9 cellular contexts compared by ENCODE assay signal in the genomic region with DNA sequence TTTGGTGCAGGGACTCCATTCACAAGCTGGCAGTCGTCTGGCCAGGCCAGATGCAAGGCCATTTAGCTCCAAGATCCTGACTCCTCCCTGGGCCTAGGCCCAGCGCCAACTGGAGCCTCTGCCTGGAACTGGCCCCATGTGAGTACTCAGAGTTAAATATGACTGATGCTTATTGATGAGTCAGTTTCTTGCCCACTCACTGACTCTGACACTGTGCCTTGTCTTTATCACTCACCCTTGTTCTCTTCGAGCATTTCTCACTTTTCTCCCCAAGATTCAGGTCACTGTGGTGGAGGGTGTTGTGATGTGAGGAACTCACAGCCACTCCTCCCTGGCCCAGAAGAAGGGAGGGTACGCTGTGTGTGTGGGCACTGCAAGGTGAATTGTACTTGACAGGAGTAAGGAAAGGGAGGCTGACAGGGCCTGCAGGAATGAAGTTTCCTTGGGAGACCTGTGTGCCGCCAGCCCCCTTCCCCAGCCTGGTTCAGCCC. TPM values are rescaled to one million over a fixed set of nuclear protein-coding genes. Genes with fewer than 3 reads are reported as not detected.
DNase-seq lines count a peak whose midpoint lies in the region; ATAC-seq, FAIRE-seq and TF ChIP-seq lines count a peak whose summit lies in the region.
"Had no signal": no experiment of that assay in that cellular context is flagged by ENCODE, and none has a peak within 500 bp of the region (broad histone marks: within the 10 kb centered on the region; RNA-seq: fewer than 3 reads in every experiment).

No MANE protein-coding gene starts in this region.

- H3K27ac ChIP-seq in HCT116 (ENCODE audit: low read depth, low read length), result no peak overlapping the region
- H3K27ac ChIP-seq in small intestine (ENCODE audit: low read depth in 1 of 2, low read length in 1 of 2), result peak overlapping the region in 1 of 2 donors; percentile 21

- H3K27me3 ChIP-seq in HCT116 (ENCODE audit: insufficient read depth, low read length) (no peaks in the 10 kb centered on the region), small intestine (ENCODE audit: control insufficient read depth in 2 of 2, insufficient read depth in 2 of 2, low read length in 2 of 2) (no peaks in the 10 kb centered on the region)

- peak overlapping the region; percentile 23; the same call in 1 of the 2 replicates for H3K4me2 ChIP-seq in HCT116 (ENCODE audit: low read length)

- no TSS peak for BruUV-seq in HCT116 (replicated peaks; lab: Mats Ljungman, UMichigan)

- H3K36me3 Mint-ChIP-seq in chondrocyte (ENCODE audit: low read depth), result peaks cover 2% of the 10 kb centered on the region

- in situ Hi-C loops in ACHN (cut with HindIII; ENCODE audit: low pct_ligation_motif_present, low pct_unique_long_range_greater_than_20kb, low sequenced_read_pairs), result no loop called here

- no peaks in the 10 kb centered on the region for H3K27me3 Mint-ChIP-seq in chondrocyte (ENCODE audit: low read depth)

- RAD21 ChIA-PET in HCT116 (lab: Charles Lee; ENCODE audit: low non-redundant PET in 1 of 2, low total read pairs in 2 of 2, uncharacterized antibody in 2 of 2, unreplicated experiment in 2 of 2), result no interaction called here

- no peak overlapping the region for H3K9ac ChIP-seq in HCT116 (ENCODE audit: low read length)

- DNase-seq in ACHN (peak; percentile 71), HCT116 (ENCODE audit: low read depth, low spot score) (no peak), chondrocyte (ENCODE audit: low spot score) (peak; percentile 38), medulla oblongata (ENCODE audit: extremely low spot score) (peak; percentile 44), cerebellar cortex (ENCODE audit: low spot score) (no peak), small intestine (no peak), iPS-NIHi11 (ENCODE audit: low spot score) (no peak)
- DNase-seq: NCI-H2029 had no signal

- POLR2A ChIA-PET in HCT116 (lab: Charles Lee), result no interaction called here

- TF ChIP-seq CTCF in HCT116 (IDR thresholded peaks at IDR 0.05 in 2 of 3, conservative IDR thresholded peaks at IDR 0.05 in 1 of 3; ENCODE audit: borderline replicate concordance in 1 of 3, insufficient read depth in 1 of 3, low read depth in 2 of 3, low read length in 2 of 3), result no peak
- no peak for TF ChIP-seq CTCF in chondrocyte (IDR thresholded peaks at IDR 0.05)

- H2AFZ ChIP-seq in HCT116 (ENCODE audit: low read depth, low read length, poor library complexity, severe bottlenecking), result no peak overlapping the region

- no peaks in the 10 kb centered on the region for H3K9me3 Mint-ChIP-seq in chondrocyte (ENCODE audit: low read depth)

- H3K4me3 Mint-ChIP-seq in chondrocyte (ENCODE audit: unreplicated experiment), result no peak overlapping the region

- H3K4me1 ChIP-seq in HCT116 (ENCODE audit: control insufficient read depth in 1 of 2, insufficient read depth in 2 of 2, low read length in 2 of 2) (peaks cover 0 to 10% of the 10 kb centered on the region in 2 experiments; a peak in 2 of 4 replicates), small intestine (ENCODE audit: control insufficient read depth in 2 of 2, insufficient read depth in 1 of 2, low read depth in 1 of 2, low read length in 1 of 2) (no peaks in the 10 kb centered on the region)

- H4K20me1 ChIP-seq in HCT116 (ENCODE audit: insufficient read depth), result no peaks in the 10 kb centered on the region

- no peak for TF ChIP-seq POLR2A in HCT116 (IDR thresholded peaks at IDR 0.05; ENCODE audit: borderline replicate concordance, extremely low read depth, insufficient read depth, insufficient read length)

- no peaks in the 10 kb centered on the region for H3K36me3 ChIP-seq in HCT116 (ENCODE audit: control insufficient read depth in 1 of 2, insufficient read depth in 2 of 2, low read length in 2 of 2)
- peaks cover 2 to 3% of the 10 kb centered on the region in 2 donors for H3K36me3 ChIP-seq in small intestine (ENCODE audit: control insufficient read depth in 2 of 2, insufficient read depth in 2 of 2, low read length in 2 of 2)

- 74 to 85% (median 83%) methylated on average over 5 of the region's 5 CpGs for WGBS in small intestine, 3 donors

- H3K9me2 ChIP-seq in HCT116 (ENCODE audit: insufficient read depth), result no peaks in the 10 kb centered on the region

- peak overlapping the region; percentile 79 for H3K27ac Mint-ChIP-seq in chondrocyte (ENCODE audit: unreplicated experiment)

- peak; percentile 42; the same call in 1 of the 2 replicates for ATAC-seq in HCT116
- no peak for ATAC-seq in HG02759 (IDR thresholded peaks at IDR 0.05; ENCODE audit: unreplicated experiment)

- CTCF ChIA-PET in HCT116 (lab: Charles Lee), result no interaction called here

- H3K4me3 ChIP-seq in HCT116 (replicated peaks in 1 of 2; ENCODE audit: low read depth in 1 of 2, low read length in 2 of 2), result no peak overlapping the region
- no peak overlapping the region for H3K4me3 ChIP-seq in small intestine (ENCODE audit: low read depth in 1 of 2, low read length in 2 of 2)

- TF ChIP-seq RAD21 in HCT116 (IDR thresholded peaks at IDR 0.05; ENCODE audit: low read depth), result no peak

- peaks cover 46% of the 10 kb centered on the region for H3K4me1 Mint-ChIP-seq in chondrocyte (ENCODE audit: low read depth)

- intact Hi-C loops in HCT116 (cut with micrococcal nuclease), result no loop called here

- H3K79me2 ChIP-seq in HCT116 (ENCODE audit: insufficient read depth, low read length), result no peaks in the 10 kb centered on the region

- H3K9me3 ChIP-seq in HCT116 (ENCODE audit: control insufficient read depth in 1 of 2, insufficient read depth in 1 of 2, low read depth in 1 of 2, low read length in 2 of 2) (no peaks in the 10 kb centered on the region), small intestine (ENCODE audit: control insufficient read depth, low read depth) (no peaks in the 10 kb centered on the region)

- FAIRE-seq in small intestine (lab: Jason Lieb, UNC), result no peak

TF ChIP-seq in HCT116, 20 proteins besides CTCF, POLR2A, EP300 and RAD21:
- TF ChIP-seq FOSL1 (IDR thresholded peaks at IDR 0.05; ENCODE audit: low read depth) (0 out of 2 replicates have a peak, but pooled peaks have one; percentile 12), YY1 (IDR thresholded peaks at IDR 0.05; ENCODE audit: extremely low read depth, insufficient replicate concordance, low read depth, low read length) (no peak)

RNA-seq across cellular contexts. Expression of gene ST3GAL4, which starts 23.2 kb away (rescaled TPM):
- total RNA-seq in HCT116 (2021; ENCODE audit: unreplicated experiment) (13.1 TPM), chondrocyte (30.7 to 75.9 TPM (median 30.9 TPM) in 3 replicates)
- 13.6 and 14.7 TPM in 2 replicates for polyA plus RNA-seq in HCT116 (2012)
- polyA plus RNA-seq in small intestine, result 10 to 100 TPM in 1 of 3 donors, 1 to 10 TPM in 2; 1.6 to 11.6 (median 2.2) TPM

RNA-seq across cellular contexts. Expression of gene DCPS, which starts 28.4 kb away (rescaled TPM):
- total RNA-seq in HCT116 (2021; ENCODE audit: unreplicated experiment), result 25.6 TPM
- 32.0 and 34.0 TPM in 2 replicates for polyA plus RNA-seq in HCT116 (2012)
- total RNA-seq in chondrocyte, result 12.3 to 14.8 TPM (median 12.4 TPM) in 3 replicates
- 10 to 100 TPM; 13.6 to 23.3 (median 19.2) TPM for polyA plus RNA-seq in small intestine

RNA-seq across cellular contexts. Expression of gene TIRAP, which starts 49.4 kb away (rescaled TPM):
- total RNA-seq in HCT116 (2021; ENCODE audit: unreplicated experiment) (10.8 TPM), chondrocyte (8.6 to 10.0 TPM (median 9.8 TPM) in 3 replicates)
- polyA plus RNA-seq in HCT116 (2012), result 8.3 and 9.0 TPM in 2 replicates
- 10 to 100 TPM in 1 of 3 donors, 1 to 10 TPM in 2; 6.2 to 12.1 (median 8.6) TPM for polyA plus RNA-seq in small intestine

Comparison
In these comparisons a context has a peak if more than half of its experiments do, and no peak if none do; other contexts are left out.
1. DNase-seq: peak in ACHN (single experiment), chondrocyte (single experiment) and medulla oblongata (single experiment); none in HCT116 (single experiment), cerebellar cortex (single experiment), small intestine (single experiment) and iPS-NIHi11 (single experiment).